In genomic region chr10:29667191-29667590, GRCh38 we compare ENCODE assay signal across 13 cellular contexts. TPM values are rescaled to one million over a fixed set of nuclear protein-coding genes. Genes with fewer than 3 reads are reported as not detected.
DNase-seq lines count a peak whose midpoint lies in the region; TF ChIP-seq lines count a peak whose summit lies in the region.
"Had no signal": no experiment of that assay in that cellular context is flagged by ENCODE, and none has a peak within 500 bp of the region (broad histone marks: within the 10 kb centered on the region; RNA-seq: fewer than 3 reads in every experiment).

No MANE protein-coding gene starts in this region.

- no TSS peak for BruUV-seq in PC-9 (replicated peaks; lab: Mats Ljungman, UMichigan)

- H3K27me3 ChIP-seq in H7 (ENCODE audit: control insufficient read depth, insufficient read depth, low read length) (no peaks in the 10 kb centered on the region), PC-9 (ENCODE audit: insufficient read depth, low read depth) (no peaks in the 10 kb centered on the region)

- peak overlapping the region; percentile 17 for H3K27ac Mint-ChIP-seq in neural crest cell (ENCODE audit: unreplicated experiment)

- POLR2A ChIA-PET in PC-9 (lab: Charles Lee; ENCODE audit: unreplicated experiment) = interaction anchor here (0.6 kb wide), 1 partner anchor 145 kb away, joined by 3 read pairs; no protein-coding TSS in a partner anchor

- peak; percentile 16 for DNase-seq in H7
- DNase-seq in PC-9 = no peak
- peak; percentile 26 for DNase-seq in fibroblast of mammary gland (ENCODE audit: low read depth)
- DNase-seq in neural crest cell (ENCODE audit: low read depth, low spot score) = no peak
- no peak for DNase-seq in stimulated activated CD4-positive, alpha-beta T cell treated with anti-CD3 and anti-CD28 coated beads, Interleukin-12 subunit alpha, Interleukin-12 subunit beta, amount 100 ng/mL, for 4 hours
- no peak for DNase-seq in NCI-H2107 (lab: John Stamatoyannopoulos, UW)
- no peak for DNase-seq in HuH-7 (ENCODE audit: low spot score)
- DNase-seq in glomerular visceral epithelial cell (ENCODE audit: extremely low spot score) = no peak
- DNase-seq: C1 segment of cervical spinal cord, GF-D8, NCI-H1930, Right ventricle myocardium superior had no signal

- H3K4me3 ChIP-seq in H7 (ENCODE audit: insufficient read depth, low read depth, low read length) (no peak overlapping the region), PC-9 (no peak overlapping the region), fibroblast of mammary gland (ENCODE audit: control insufficient read depth, low read depth, low read length) (no peak overlapping the region)
- H3K4me3 ChIP-seq: K562 had no signal

- intact Hi-C loops in PC-9 (cut with micrococcal nuclease; ENCODE audit: unreplicated experiment) = no loop called here

- H3K4me1 ChIP-seq in PC-9 (replicated peaks; ENCODE audit: insufficient read depth) = peaks cover 34% of the 10 kb centered on the region

- no peak overlapping the region for H3K4me2 ChIP-seq in PC-9

- CTCF ChIA-PET in PC-9 (lab: Charles Lee) = no interaction called here

- peaks cover 12% of the 10 kb centered on the region for H3K36me3 Mint-ChIP-seq in neural crest cell (ENCODE audit: low read depth)

- H3K79me2 ChIP-seq in PC-9 (ENCODE audit: low read depth) = peaks cover 52% of the 10 kb centered on the region

- no peaks in the 10 kb centered on the region; the same call in 1 of the 2 replicates for H3K36me3 ChIP-seq in H7 (replicated peaks; ENCODE audit: control insufficient read depth, insufficient read depth, low read length)
- no peaks in the 10 kb centered on the region; the same call in 1 of the 2 replicates for H3K36me3 ChIP-seq in PC-9 (ENCODE audit: low read depth)

- H3K27ac ChIP-seq in PC-9 = peak overlapping the region; percentile 84; the same call in 1 of the 2 replicates

- no peak for TF ChIP-seq CTCF in PC-9 (conservative IDR thresholded peaks at IDR 0.05)
- no peak for TF ChIP-seq CTCF in fibroblast of mammary gland (conservative IDR thresholded peaks at IDR 0.05; ENCODE audit: control insufficient read depth, insufficient read depth, low read depth, low read length)
- no peak for TF ChIP-seq CTCF in neural crest cell (conservative IDR thresholded peaks at IDR 0.05)

- peaks cover 12% of the 10 kb centered on the region for H3K4me1 Mint-ChIP-seq in neural crest cell

- H4K20me1 ChIP-seq in PC-9 (ENCODE audit: insufficient read depth) = no peaks in the 10 kb centered on the region

- no peaks in the 10 kb centered on the region for H3K9me3 Mint-ChIP-seq in neural crest cell

- no peaks in the 10 kb centered on the region for H3K27me3 Mint-ChIP-seq in neural crest cell (ENCODE audit: low read depth)

- no peaks in the 10 kb centered on the region for H3K9me2 ChIP-seq in PC-9 (ENCODE audit: insufficient read depth)

- H2AFZ ChIP-seq in PC-9 = no peak overlapping the region

- H3K9me3 ChIP-seq in PC-9 (ENCODE audit: insufficient read depth, low read depth) = no peaks in the 10 kb centered on the region

- peaks cover 29% of the 10 kb centered on the region for H3F3A ChIP-seq in PC-9 (ENCODE audit: insufficient read depth, low read depth)

- no peak overlapping the region for H3K4me3 Mint-ChIP-seq in neural crest cell

RNA-seq across cellular contexts. Expression of gene SVIL, which starts 32.4 kb away (rescaled TPM):
- total RNA-seq in H7 (2014; rRNA removed; shearing (Covaris generic)) = 14.5 and 17.2 TPM in 2 replicates
- total RNA-seq in PC-9 (2021) = 166 and 171 TPM in 2 replicates
- total RNA-seq in neural crest cell = 57.5 and 57.7 TPM in 2 replicates

Comparison
In these comparisons a context has a peak if more than half of its experiments do, and no peak if none do; other contexts are left out.
1. DNase-seq: peak in H7 (single experiment) and fibroblast of mammary gland (single experiment); none in PC-9 (0 of 2), neural crest cell (single experiment), stimulated activated CD4-positive, alpha-beta T cell treated with anti-CD3 and anti-CD28 coated beads, Interleukin-12 subunit alpha, Interleukin-12 subunit beta, amount 100 ng/mL, for 4 hours (single experiment), NCI-H2107 (single experiment), HuH-7 (single experiment) and glomerular visceral epithelial cell (single experiment).